ENCODE assay signal across 8 cellular contexts in genomic region chr5:133930061-133930823, GRCh38. TPM values are rescaled to one million over a fixed set of nuclear protein-coding genes. Genes with fewer than 3 reads are reported as not detected.
DNase-seq lines count a peak whose midpoint lies in the region; ATAC-seq and TF ChIP-seq lines count a peak whose summit lies in the region.

No MANE protein-coding gene starts in this region.

- H3K9ac ChIP-seq in mesenchymal stem cell (ENCODE audit: low read length) = no peak overlapping the region
- H3K9ac ChIP-seq in endodermal cell (ENCODE audit: extremely low read depth, low read length, poor library complexity, severe bottlenecking) = no peak overlapping the region
- H3K9ac ChIP-seq in mammary epithelial cell (ENCODE audit: insufficient read depth, low read length) = no peak overlapping the region

- H4K91ac ChIP-seq in mesenchymal stem cell (ENCODE audit: low read length) = no peak overlapping the region

- no peak overlapping the region for H3K18ac ChIP-seq in mesenchymal stem cell (ENCODE audit: low read depth in 1 of 2, low read length in 2 of 2)

- no peak overlapping the region for H2BK15ac ChIP-seq in mesenchymal stem cell (ENCODE audit: low read depth, poor library complexity, severe bottlenecking)

- no peak overlapping the region for H2AFZ ChIP-seq in mesenchymal stem cell (ENCODE audit: low read depth, low read length)
- H2AFZ ChIP-seq in mammary epithelial cell (ENCODE audit: low read depth, low read length) = no peak overlapping the region

- no peaks in the 10 kb centered on the region for H3K9me3 Mint-ChIP-seq in activated T-helper 1 cell treated with anti-CD3 and anti-CD28 coated beads, Interleukin-12 subunit alpha, Interleukin-12 subunit beta, Interleukin-2, Interleukin-4 antibody, amounts not matched to agents 30 ng/mL and 10 ng/mL and 1 ng/mL, durations not matched to agents 14 hours and 24 hours and 36 hours
- H3K9me3 Mint-ChIP-seq in endodermal cell = peaks cover 2% of the 10 kb centered on the region

- no peak overlapping the region for H4K8ac ChIP-seq in mesenchymal stem cell (ENCODE audit: low read length)

- intact Hi-C loops in activated T-helper 1 cell treated with anti-CD3 and anti-CD28 coated beads, Interleukin-12 subunit alpha, Interleukin-12 subunit beta, Interleukin-2, Interleukin-4 antibody, amounts not matched to agents 30 ng/mL and 10 ng/mL and 1 ng/mL, durations not matched to agents 14 hours and 24 hours and 36 hours (cut with micrococcal nuclease) = loop anchor here (1.0 to 10.0 kb wide), 6 partner anchors 11 to 315 kb away; partner anchors contain the start of genes C5orf15 and FSTL4
- intact Hi-C loops in mammary epithelial cell (cut with micrococcal nuclease) = no loop called here

- H3K36me3 ChIP-seq in mesenchymal stem cell (ENCODE audit: control insufficient read depth in 1 of 2, insufficient read depth in 2 of 2, low read depth in 1 of 2, low read length in 2 of 2) (peaks cover 0 to 4% of the 10 kb centered on the region in 2 experiments), thoracic aorta (no peaks in the 10 kb centered on the region), endodermal cell (ENCODE audit: control insufficient read depth, insufficient read depth, low read length) (no peaks in the 10 kb centered on the region), mammary epithelial cell (ENCODE audit: insufficient read depth, low read length) (no peaks in the 10 kb centered on the region)

- no peaks in the 10 kb centered on the region for H3K79me1 ChIP-seq in mesenchymal stem cell (replicated peaks; ENCODE audit: low read length, poor library complexity, severe bottlenecking)

- peaks cover 58% of the 10 kb centered on the region for H3K4me1 Mint-ChIP-seq in activated T-helper 1 cell treated with anti-CD3 and anti-CD28 coated beads, Interleukin-12 subunit alpha, Interleukin-12 subunit beta, Interleukin-2, Interleukin-4 antibody, amounts not matched to agents 30 ng/mL and 10 ng/mL and 1 ng/mL, durations not matched to agents 14 hours and 24 hours and 36 hours (ENCODE audit: low read depth)
- H3K4me1 Mint-ChIP-seq in endodermal cell = peaks cover 9% of the 10 kb centered on the region

- dilution Hi-C loops in mammary epithelial cell (cut with HindIII; ENCODE audit: low sequenced_read_pairs) = no loop called here

- TF ChIP-seq CTCF in thoracic aorta (IDR thresholded peaks at IDR 0.05) (no peak), endodermal cell (conservative IDR thresholded peaks at IDR 0.05) (no peak), mammary epithelial cell (conservative IDR thresholded peaks at IDR 0.05 in 1 of 2, IDR thresholded peaks at IDR 0.05 in 1 of 2; ENCODE audit: extremely low read depth in 1 of 2, insufficient read depth in 1 of 2, low read depth in 1 of 2, low read length in 2 of 2) (no peak)

- in situ Hi-C loops in mammary epithelial cell (cut with MboI; ENCODE audit: low sequenced_read_pairs in 2 of 2) = no loop called here

- peak overlapping the region in 1 of 2 experiments; percentile 49 for H3K14ac ChIP-seq in mesenchymal stem cell (ENCODE audit: low read length in 2 of 2)

- H2BK12ac ChIP-seq in mesenchymal stem cell (ENCODE audit: low read length in 2 of 2) = no peak overlapping the region

- BruUV-seq in mammary epithelial cell (replicated peaks; lab: Mats Ljungman, UMichigan) = no TSS peak

- no peaks in the 10 kb centered on the region for H3K79me2 ChIP-seq in mammary epithelial cell (ENCODE audit: insufficient read depth, low read length)

- no peaks in the 10 kb centered on the region for H3K36me3 Mint-ChIP-seq in activated T-helper 1 cell treated with anti-CD3 and anti-CD28 coated beads, Interleukin-12 subunit alpha, Interleukin-12 subunit beta, Interleukin-2, Interleukin-4 antibody, amounts not matched to agents 30 ng/mL and 10 ng/mL and 1 ng/mL, durations not matched to agents 14 hours and 24 hours and 36 hours (ENCODE audit: low read depth)
- H3K36me3 Mint-ChIP-seq in endodermal cell (ENCODE audit: low read depth) = no peaks in the 10 kb centered on the region

- H3K27ac Mint-ChIP-seq in activated T-helper 1 cell treated with anti-CD3 and anti-CD28 coated beads, Interleukin-12 subunit alpha, Interleukin-12 subunit beta, Interleukin-2, Interleukin-4 antibody, amounts not matched to agents 30 ng/mL and 10 ng/mL and 1 ng/mL, durations not matched to agents 14 hours and 24 hours and 36 hours = peak overlapping the region; percentile 99
- H3K27ac Mint-ChIP-seq in endodermal cell = no peak overlapping the region

- peaks cover 4% of the 10 kb centered on the region for H3K27me3 Mint-ChIP-seq in activated T-helper 1 cell treated with anti-CD3 and anti-CD28 coated beads, Interleukin-12 subunit alpha, Interleukin-12 subunit beta, Interleukin-2, Interleukin-4 antibody, amounts not matched to agents 30 ng/mL and 10 ng/mL and 1 ng/mL, durations not matched to agents 14 hours and 24 hours and 36 hours (ENCODE audit: insufficient read depth)
- no peaks in the 10 kb centered on the region for H3K27me3 Mint-ChIP-seq in endodermal cell (ENCODE audit: insufficient read depth)

- no peak overlapping the region for H2AK5ac ChIP-seq in mesenchymal stem cell (ENCODE audit: low read length, severe bottlenecking)

- DNase-seq in HT1080 (ENCODE audit: low read depth) (peak; percentile 69), mesenchymal stem cell (no peak), thoracic aorta (ENCODE audit: low spot score) (peak; percentile 24), endodermal cell (no peak), mammary epithelial cell (no peak)
- peak; percentile 40 for DNase-seq in activated T-helper 1 cell treated with anti-CD3 and anti-CD28 coated beads, Interleukin-12 subunit alpha, Interleukin-12 subunit beta, Interleukin-2, Interleukin-4 antibody, amounts not matched to agents 30 ng/mL and 10 ng/mL and 1 ng/mL, durations not matched to agents 14 hours and 24 hours and 36 hours (ENCODE audit: low spot score)

- no peak overlapping the region for H2BK5ac ChIP-seq in mesenchymal stem cell (ENCODE audit: low read depth, low read length, poor library complexity, severe bottlenecking)

- ATAC-seq in GM18868 (IDR thresholded peaks at IDR 0.05; ENCODE audit: unreplicated experiment) (peak; percentile 38), thoracic aorta (ENCODE audit: insufficient number of reproducible peaks, low FRiP score, low read depth) (no peak), HG02973 (IDR thresholded peaks at IDR 0.05; ENCODE audit: unreplicated experiment) (no peak)

- H2BK120ac ChIP-seq in mesenchymal stem cell (ENCODE audit: low read depth, low read length) = no peak overlapping the region

- H3K9me3 ChIP-seq in mesenchymal stem cell (ENCODE audit: control insufficient read depth, low read length) (no peaks in the 10 kb centered on the region), thoracic aorta (no peaks in the 10 kb centered on the region), endodermal cell (ENCODE audit: control insufficient read depth, low read length) (no peaks in the 10 kb centered on the region), mammary epithelial cell (replicated peaks; ENCODE audit: insufficient read depth, low read length) (no peaks in the 10 kb centered on the region)

- H3K4ac ChIP-seq in mesenchymal stem cell (ENCODE audit: low read depth in 1 of 2, low read length in 2 of 2) = no peak overlapping the region

- H3K27ac ChIP-seq in mesenchymal stem cell (ENCODE audit: low read length, poor library complexity, severe bottlenecking) (no peak overlapping the region), thoracic aorta (peak overlapping the region; percentile 25 to 34), endodermal cell (ENCODE audit: low read depth, low read length) (no peak overlapping the region), mammary epithelial cell (ENCODE audit: insufficient read depth, low read depth, low read length) (no peak overlapping the region)

- H3K4me3 Mint-ChIP-seq in activated T-helper 1 cell treated with anti-CD3 and anti-CD28 coated beads, Interleukin-12 subunit alpha, Interleukin-12 subunit beta, Interleukin-2, Interleukin-4 antibody, amounts not matched to agents 30 ng/mL and 10 ng/mL and 1 ng/mL, durations not matched to agents 14 hours and 24 hours and 36 hours = peak overlapping the region; percentile 72
- no peak overlapping the region for H3K4me3 Mint-ChIP-seq in endodermal cell

- H3K4me1 ChIP-seq in mesenchymal stem cell (ENCODE audit: control insufficient read depth, insufficient read depth, low read depth, low read length) = peaks cover 30% of the 10 kb centered on the region
- peaks cover 8 to 50% of the 10 kb centered on the region in 2 donors for H3K4me1 ChIP-seq in thoracic aorta (ENCODE audit: control insufficient read depth in 1 of 2, low read depth in 2 of 2)
- no peaks in the 10 kb centered on the region for H3K4me1 ChIP-seq in endodermal cell (ENCODE audit: control insufficient read depth, insufficient read depth, low read length)
- no peaks in the 10 kb centered on the region for H3K4me1 ChIP-seq in mammary epithelial cell (ENCODE audit: insufficient read depth, low read length)

- no peak overlapping the region for H3K23ac ChIP-seq in mesenchymal stem cell (ENCODE audit: low read length in 2 of 2)

- WGBS in mesenchymal stem cell = 87% methylated on average over 16 of the region's 16 CpGs
- WGBS in endodermal cell (ENCODE audit: insufficient coverage in 1 of 2, insufficient read length in 1 of 2), 2 experiments = 94 to 95% methylated on average over 15 to 16 of the region's 16 CpGs
- 76% methylated on average over 16 of the region's 16 CpGs for WGBS in mammary epithelial cell (ENCODE audit: low coverage, missing lambda C conversion rate)

- H3K4me3 ChIP-seq in mesenchymal stem cell (ENCODE audit: insufficient read depth in 1 of 2, low read depth in 1 of 2, low read length in 2 of 2) (peak overlapping the region in 1 of 2 experiments; percentile 11), thoracic aorta (peak overlapping the region; percentile 49), endodermal cell (ENCODE audit: low read length) (no peak overlapping the region), mammary epithelial cell (replicated peaks in 1 of 3; ENCODE audit: insufficient read depth in 1 of 3, low read depth in 2 of 3, low read length in 3 of 3) (no peak overlapping the region)

- CTCF ChIA-PET in mammary epithelial cell (lab: Charles Lee; ENCODE audit: low non-redundant PET) = interaction anchor here (0.5 kb wide), 1 partner anchor 507 kb away, joined by 4 read pairs; no protein-coding TSS in a partner anchor

- H3K27me3 ChIP-seq in mesenchymal stem cell (ENCODE audit: control insufficient read depth in 1 of 2, insufficient read depth in 1 of 2, low read length in 2 of 2) (peaks cover 0 to 48% of the 10 kb centered on the region in 2 experiments), thoracic aorta (replicated peaks; ENCODE audit: insufficient read depth) (no peaks in the 10 kb centered on the region), endodermal cell (ENCODE audit: control insufficient read depth, insufficient read depth, low read length, poor library complexity, severe bottlenecking) (no peaks in the 10 kb centered on the region), mammary epithelial cell (ENCODE audit: insufficient read depth, low read length) (no peaks in the 10 kb centered on the region)

- H4K20me1 ChIP-seq in mammary epithelial cell (ENCODE audit: insufficient read depth, low read length) = no peaks in the 10 kb centered on the region

- H3K4me2 ChIP-seq in mesenchymal stem cell (ENCODE audit: low read length, poor library complexity, severe bottlenecking) (peak overlapping the region; percentile 25), mammary epithelial cell (ENCODE audit: insufficient read depth, low read depth, low read length) (no peak overlapping the region)

RNA-seq across cellular contexts. Expression of gene C5orf15, which starts 38.2 kb away (rescaled TPM):
- 57.6 and 64.7 TPM in 2 replicates for total RNA-seq in HT1080 (2014; rRNA removed; shearing (Covaris generic))
- 108 and 119 TPM in 2 replicates for polyA plus RNA-seq in HT1080 (2015; cell fraction: cytosol; rRNA removed)
- polyA plus RNA-seq in HT1080 (2015; cell fraction: nucleus; rRNA removed) = 84.7 and 96.4 TPM in 2 replicates
- 50.0 and 50.8 TPM in 2 replicates for total RNA-seq in activated T-helper 1 cell treated with anti-CD3 and anti-CD28 coated beads, Interleukin-12 subunit alpha, Interleukin-12 subunit beta, Interleukin-2, Interleukin-4 antibody, amounts not matched to agents 30 ng/mL and 10 ng/mL and 1 ng/mL, durations not matched to agents 14 hours and 24 hours and 36 hours
- polyA plus RNA-seq in mesenchymal stem cell (2013, experiment 1 of 2) = 132 TPM
- 138 TPM for polyA plus RNA-seq in mesenchymal stem cell (2013, experiment 2 of 2)
- total RNA-seq in thoracic aorta (10 to 100 TPM; 39.5 to 56.1 TPM), endodermal cell (10 to 100 TPM; 37.6 to 37.7 TPM), mammary epithelial cell (10 to 100 TPM; 30.0 to 71.3 TPM)
- 64.4 TPM for polyA plus RNA-seq in endodermal cell (2013, experiment 1 of 2)
- 60.7 TPM for polyA plus RNA-seq in endodermal cell (2013, experiment 2 of 2)
- polyA plus RNA-seq in mammary epithelial cell = 40.0 TPM
- polyA minus RNA-seq in mammary epithelial cell = 4.0 TPM

Comparison
In these comparisons a context has a peak if more than half of its experiments do, and no peak if none do; other contexts are left out.
1. DNase-seq: peak in HT1080 (single experiment), activated T-helper 1 cell treated with anti-CD3 and anti-CD28 coated beads, Interleukin-12 subunit alpha, Interleukin-12 subunit beta, Interleukin-2, Interleukin-4 antibody, amounts not matched to agents 30 ng/mL and 10 ng/mL and 1 ng/mL, durations not matched to agents 14 hours and 24 hours and 36 hours (single experiment) and thoracic aorta (single experiment); none in mesenchymal stem cell (single experiment), endodermal cell (single experiment) and mammary epithelial cell (single experiment).
2. H3K27ac ChIP-seq: peak in thoracic aorta (2 of 2); none in mesenchymal stem cell (single experiment), endodermal cell (single experiment) and mammary epithelial cell (single experiment).